Comparison of ENCODE assay signal across 14 cellular contexts in the genomic region with DNA sequence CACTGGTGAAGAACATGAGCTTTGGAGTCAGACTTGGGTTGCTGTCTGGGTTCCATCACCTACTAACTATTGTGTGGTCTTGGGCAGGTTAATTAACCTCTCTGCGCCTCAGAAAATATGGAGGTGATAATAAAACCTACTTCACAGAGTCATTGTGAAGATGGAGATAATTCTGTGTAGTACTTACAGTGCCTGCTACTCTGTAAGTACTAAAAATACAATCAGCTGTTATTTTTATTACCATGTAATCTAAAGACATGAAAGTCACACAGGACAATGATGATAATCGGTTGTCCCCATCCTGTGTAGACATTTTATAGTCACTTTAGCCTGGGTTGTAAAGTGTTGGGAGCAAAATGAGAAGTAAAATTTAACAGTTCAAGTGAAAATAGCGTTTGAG.
DNase-seq lines count a peak whose midpoint lies in the region; ATAC-seq, FAIRE-seq and TF ChIP-seq lines count a peak whose summit lies in the region.
"Had no signal": no experiment of that assay in that cellular context is flagged by ENCODE, and none has a peak within 500 bp of the region (broad histone marks: within the 10 kb centered on the region; RNA-seq: fewer than 3 reads in every experiment).

No MANE protein-coding gene starts in this region.

- H3K4me3 ChIP-seq in A549 (no peak overlapping the region), PC-3 (ENCODE audit: low read length) (no peak overlapping the region), heart right ventricle (no peak overlapping the region)
- H3K4me3 ChIP-seq: GM12878 had no signal

- no peak overlapping the region for H3K27ac Mint-ChIP-seq in activated naive CD4-positive, alpha-beta T cell treated with anti-CD3 and anti-CD28 coated beads, Interleukin-2, amount 50 U/mL, for 72 hours
- H3K27ac Mint-ChIP-seq: CD8-positive, alpha-beta T cell had no signal

- POLR2A ChIA-PET in A549 (lab: Yijun Ruan, JAX) (no interaction called here), PC-3 (lab: Charles Lee; ENCODE audit: unreplicated experiment) (no interaction called here)

- no peak overlapping the region for H2AFZ ChIP-seq in PC-3 (ENCODE audit: low read length)

- H3K27ac ChIP-seq in A549 (peak overlapping the region; percentile 85), PC-3 (ENCODE audit: low read length) (peak overlapping the region; percentile 99), heart right ventricle (peak overlapping the region in 8 of 10 donors; percentile 19 to 66 (median 56))

- WGBS in A549 (ENCODE audit: missing lambda C conversion rate): 86% methylated on average over 3 of the region's 3 CpGs
- 34 to 63% methylated on average over 3 of the region's 3 CpGs for WGBS in heart right ventricle, 2 donors

- H3K27me3 ChIP-seq in PC-3 (ENCODE audit: low read length) (no peaks in the 10 kb centered on the region), heart right ventricle (no peaks in the 10 kb centered on the region)

- intact Hi-C loops in PC-3 (cut with micrococcal nuclease): loop anchor here (5.0 kb wide), 4 partner anchors 63 to 283 kb away; no protein-coding TSS in a partner anchor
- intact Hi-C loops in heart right ventricle (cut with DNase I): loop anchor here (2.0 to 10.0 kb wide), 16 partner anchors 98 to 705 kb away; a partner anchor contains a TSS
- intact Hi-C loops in left colon (cut with DNase I, micrococcal nuclease): loop anchor here in 1 of 2 donors (5.0 to 10.0 kb wide), 4 partner anchors 203 to 555 kb away; a partner anchor contains a TSS

- H3F3A ChIP-seq in PC-3 (ENCODE audit: low read length, unreplicated experiment): peaks cover 18% of the 10 kb centered on the region

- H3K4me1 ChIP-seq in A549 (peaks cover 63% of the 10 kb centered on the region), PC-3 (ENCODE audit: insufficient read depth, low read length) (peaks cover 45% of the 10 kb centered on the region), heart right ventricle (peaks cover 0 to 55% (median 26%) of the 10 kb centered on the region in 9 donors)

- no peak overlapping the region; the same call in 2 of the 3 replicates for H3K4me2 ChIP-seq in A549
- H3K4me2 ChIP-seq in PC-3 (ENCODE audit: low read length): peak overlapping the region; percentile 83; the same call in 1 of the 2 replicates
- H3K4me2 ChIP-seq: SK-N-SH had no signal

- ATAC-seq in A549: no peak
- ATAC-seq in PC-3: no peak
- ATAC-seq in heart right ventricle: peak in 4 of 8 donors; percentile 38 to 68 (median 47)
- peak; percentile 52 for ATAC-seq in left colon
- no peak for ATAC-seq in activated naive CD4-positive, alpha-beta T cell treated with anti-CD3 and anti-CD28 coated beads, Interleukin-2, amount 50 U/mL, for 72 hours
- ATAC-seq: CD8-positive, alpha-beta T cell had no signal

- H3K9me3 Mint-ChIP-seq in activated naive CD4-positive, alpha-beta T cell treated with anti-CD3 and anti-CD28 coated beads, Interleukin-2, amount 50 U/mL, for 72 hours: no peaks in the 10 kb centered on the region
- H3K9me3 Mint-ChIP-seq: CD8-positive, alpha-beta T cell had no signal

- no peak for TF ChIP-seq RAD21 in A549 (conservative IDR thresholded peaks at IDR 0.05 in 1 of 2, IDR thresholded peaks at IDR 0.05 in 1 of 2)

- H3K9ac ChIP-seq in PC-3 (ENCODE audit: low read length): peak overlapping the region; percentile 87; the same call in 1 of the 2 replicates
- H3K9ac ChIP-seq: SK-N-SH had no signal

- TF ChIP-seq CTCF in A549 (IDR thresholded peaks at IDR 0.05) (no peak), PC-3 (conservative IDR thresholded peaks at IDR 0.05; ENCODE audit: low read depth, low read length) (no peak), heart right ventricle (IDR thresholded peaks at IDR 0.05) (no peak)

- FAIRE-seq in A549 (lab: Jason Lieb, UNC): no peak
- FAIRE-seq: H1 had no signal

- no peaks in the 10 kb centered on the region for H3K36me3 Mint-ChIP-seq in activated naive CD4-positive, alpha-beta T cell treated with anti-CD3 and anti-CD28 coated beads, Interleukin-2, amount 50 U/mL, for 72 hours
- H3K36me3 Mint-ChIP-seq: CD8-positive, alpha-beta T cell had no signal

- no peak for TF ChIP-seq EP300 in A549 (IDR thresholded peaks at IDR 0.05)

- H3K9me3 ChIP-seq in A549 (no peaks in the 10 kb centered on the region), PC-3 (ENCODE audit: low read length) (no peaks in the 10 kb centered on the region), heart right ventricle (no peaks in the 10 kb centered on the region)
- H3K9me3 ChIP-seq: SK-N-SH had no signal

- no TSS peak for BruUV-seq in PC-3 (replicated peaks; lab: Mats Ljungman, UMichigan)

- H3K79me2 ChIP-seq in PC-3 (ENCODE audit: low read length): peaks cover 14% of the 10 kb centered on the region

- no peaks in the 10 kb centered on the region for H4K20me1 ChIP-seq in PC-3 (ENCODE audit: low read length)

- no peaks in the 10 kb centered on the region for H3K9me2 ChIP-seq in PC-3 (replicated peaks; ENCODE audit: low read length)
- H3K9me2 ChIP-seq: SK-N-SH had no signal

- CTCF ChIA-PET in A549 (lab: Yijun Ruan, JAX): interaction anchor here (1.0 to 4.8 kb wide), 19 partner anchors 11 to 707 kb away, joined by 3 to 35 read pairs (median 7); a partner anchor contains a TSS
- CTCF ChIA-PET in PC-3 (lab: Charles Lee): no interaction called here

- H3K36me3 ChIP-seq in PC-3 (ENCODE audit: low read depth, low read length) (no peaks in the 10 kb centered on the region), heart right ventricle (no peaks in the 10 kb centered on the region)

- DNase-seq in A549 (ENCODE audit: low read depth in 1 of 2, low spot score in 1 of 2): no peak
- no peak for DNase-seq in PC-3
- no peak for DNase-seq in heart right ventricle
- DNase-seq in left colon: no peak
- DNase-seq in activated naive CD4-positive, alpha-beta T cell treated with anti-CD3 and anti-CD28 coated beads, Interleukin-2, amount 50 U/mL, for 72 hours (ENCODE audit: low spot score in 2 of 2): no peak
- no peak for DNase-seq in stimulated activated CD8-positive, alpha-beta memory T cell treated with anti-CD3 and anti-CD28 coated beads, Interleukin-4, amount 100 ng/mL, for 48 hours
- no peak for DNase-seq in SKM-1 (lab: John Stamatoyannopoulos, UW; ENCODE audit: unreplicated experiment)
- DNase-seq: CD8-positive, alpha-beta T cell; GDM1; NCI-H446 treated with DMSO at 0.1 percent for 48 hours; NK-92 treated with Interleukin-12 subunit alpha and Interleukin-12 subunit beta, amount 100 ng/mL, for 24 hours; SK-N-SH had no signal

- no peak for TF ChIP-seq POLR2A in A549 (IDR thresholded peaks at IDR 0.05; ENCODE audit: low read length)

TF ChIP-seq in A549, 52 proteins besides CTCF, POLR2A, EP300 and RAD21:
- TF ChIP-seq HDAC2 (IDR thresholded peaks at IDR 0.05) (no peak), SREBF2 (IDR thresholded peaks at IDR 0.05) (no peak), GATA3 (IDR thresholded peaks at IDR 0.05; ENCODE audit: borderline replicate concordance) (no peak), HOXB13 (CRISPR knock-in tag; IDR thresholded peaks at IDR 0.05; ENCODE audit: low read depth) (no peak), SMC3 (IDR thresholded peaks at IDR 0.05) (no peak)
